Comparison of ENCODE assay signal across 21 cellular contexts in the genomic region with DNA sequence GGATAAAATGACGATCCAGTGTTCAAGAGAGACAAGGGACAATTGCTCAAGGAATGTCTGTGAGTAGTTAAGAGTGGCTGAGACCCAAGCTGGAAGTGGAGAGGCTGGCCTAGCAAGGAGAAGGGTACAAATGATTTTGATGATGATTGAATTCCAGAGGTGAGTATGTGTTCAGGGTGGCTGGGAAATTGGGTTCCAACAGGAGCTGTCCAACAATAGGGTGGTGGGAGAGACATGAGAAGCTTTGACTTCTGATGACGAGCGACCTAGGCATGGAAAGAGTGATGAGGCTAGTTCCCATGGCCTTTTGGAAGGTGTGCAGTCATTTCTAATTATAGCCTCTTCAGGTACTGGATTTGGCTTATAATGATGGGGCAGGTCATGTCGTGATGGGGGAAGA. TPM values are rescaled to one million over a fixed set of nuclear protein-coding genes. Genes with fewer than 3 reads are reported as not detected.
DNase-seq lines count a peak whose midpoint lies in the region; TF ChIP-seq lines count a peak whose summit lies in the region.
"Had no signal": no experiment of that assay in that cellular context is flagged by ENCODE, and none has a peak within 500 bp of the region (broad histone marks: within the 10 kb centered on the region; RNA-seq: fewer than 3 reads in every experiment).

No MANE protein-coding gene starts in this region.

- no peak overlapping the region for H3K27ac ChIP-seq in HEK293 (ENCODE audit: extremely low read depth, low read depth, low read length)
- H3K27ac ChIP-seq: BLaER1 had no signal

- H3K4me3 ChIP-seq in HEK293 (ENCODE audit: low read depth, low read length) = no peak overlapping the region
- H3K4me3 ChIP-seq: BLaER1, GM12878 had no signal

- TF ChIP-seq CTCF in HEK293 (tag by site-specific recombination; IDR thresholded peaks at IDR 0.05) = no peak

- no peaks in the 10 kb centered on the region for H3K36me3 ChIP-seq in HEK293 (ENCODE audit: control insufficient read depth in 2 of 2, insufficient read depth in 1 of 2, low read length in 2 of 2)
- H3K36me3 ChIP-seq: BE2C, BLaER1 had no signal

- peaks cover 19% of the 10 kb centered on the region for H3K4me1 ChIP-seq in HEK293 (ENCODE audit: control insufficient read depth, insufficient read depth, low read length)
- H3K4me1 ChIP-seq: BLaER1 had no signal

- peak; percentile 2 for DNase-seq in Daoy (ENCODE audit: low read depth)
- peak; percentile 11 for DNase-seq in astrocyte of the hippocampus (ENCODE audit: low read depth, low spot score)
- no peak for DNase-seq in NCI-H1417 (lab: John Stamatoyannopoulos, UW)
- DNase-seq in NCI-H1694 treated with DMSO at 0.1 percent for 48 hours (lab: John Stamatoyannopoulos, UW) = no peak
- DNase-seq: 8988T; ACHN; BE2C; C1 segment of cervical spinal cord; CD4-positive, alpha-beta memory T cell; CD4-positive, CD25-positive, alpha-beta regulatory T cell; CD8-positive, alpha-beta memory T cell; COR-L47; DMS 273 treated with DMSO at 0.1 percent for 48 hours; DMS153; DMS53; DMS79; DND-41; GDM1 had no signal

- CTCF ChIA-PET in HEK293 (lab: Yijun Ruan, JAX) = interaction anchor here (1.4 kb wide), 1 partner anchor 14 kb away, joined by 3 read pairs; no protein-coding TSS in a partner anchor

- POLR2A ChIA-PET in HEK293 (lab: Yijun Ruan, JAX) = no interaction called here

- no peaks in the 10 kb centered on the region for H3K9me3 ChIP-seq in HEK293 (ENCODE audit: control insufficient read depth, insufficient read depth, low read depth, low read length)
- H3K9me3 ChIP-seq: BE2C, BLaER1 had no signal

TF ChIP-seq in HEK293, 187 proteins besides CTCF, POLR2A, EP300 and RAD21:
- TF ChIP-seq ZNF248 (tag by site-specific recombination; IDR thresholded peaks at IDR 0.05) (no peak), ZNF548 (tag by site-specific recombination; IDR thresholded peaks at IDR 0.05) (no peak)
- TF ChIP-seq, protein P1, sequence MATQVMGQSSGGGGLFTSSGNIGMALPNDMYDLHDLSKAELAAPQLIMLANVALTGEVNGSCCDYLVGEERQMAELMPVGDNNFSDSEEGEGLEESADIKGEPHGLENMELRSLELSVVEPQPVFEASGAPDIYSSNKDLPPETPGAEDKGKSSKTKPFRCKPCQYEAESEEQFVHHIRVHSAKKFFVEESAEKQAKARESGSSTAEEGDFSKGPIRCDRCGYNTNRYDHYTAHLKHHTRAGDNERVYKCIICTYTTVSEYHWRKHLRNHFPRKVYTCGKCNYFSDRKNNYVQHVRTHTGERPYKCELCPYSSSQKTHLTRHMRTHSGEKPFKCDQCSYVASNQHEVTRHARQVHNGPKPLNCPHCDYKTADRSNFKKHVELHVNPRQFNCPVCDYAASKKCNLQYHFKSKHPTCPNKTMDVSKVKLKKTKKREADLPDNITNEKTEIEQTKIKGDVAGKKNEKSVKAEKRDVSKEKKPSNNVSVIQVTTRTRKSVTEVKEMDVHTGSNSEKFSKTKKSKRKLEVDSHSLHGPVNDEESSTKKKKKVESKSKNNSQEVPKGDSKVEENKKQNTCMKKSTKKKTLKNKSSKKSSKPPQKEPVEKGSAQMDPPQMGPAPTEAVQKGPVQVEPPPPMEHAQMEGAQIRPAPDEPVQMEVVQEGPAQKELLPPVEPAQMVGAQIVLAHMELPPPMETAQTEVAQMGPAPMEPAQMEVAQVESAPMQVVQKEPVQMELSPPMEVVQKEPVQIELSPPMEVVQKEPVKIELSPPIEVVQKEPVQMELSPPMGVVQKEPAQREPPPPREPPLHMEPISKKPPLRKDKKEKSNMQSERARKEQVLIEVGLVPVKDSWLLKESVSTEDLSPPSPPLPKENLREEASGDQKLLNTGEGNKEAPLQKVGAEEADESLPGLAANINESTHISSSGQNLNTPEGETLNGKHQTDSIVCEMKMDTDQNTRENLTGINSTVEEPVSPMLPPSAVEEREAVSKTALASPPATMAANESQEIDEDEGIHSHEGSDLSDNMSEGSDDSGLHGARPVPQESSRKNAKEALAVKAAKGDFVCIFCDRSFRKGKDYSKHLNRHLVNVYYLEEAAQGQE (tag by site-specific recombination; IDR thresholded peaks at IDR 0.05) = peak; percentile 87

RNA-seq across cellular contexts. Expression of a gene that starts 29.1 kb away (rescaled TPM):
- total RNA-seq in Daoy (2014; rRNA removed; shearing (Covaris generic)) = 7.0 and 8.9 TPM in 2 replicates
- total RNA-seq: CD4-positive, alpha-beta memory T cell; CD4-positive, CD25-positive, alpha-beta regulatory T cell; CD8-positive, alpha-beta memory T cell; GM12878 had no signal

RNA-seq across cellular contexts. Expression of a gene that starts 54.1 kb away (rescaled TPM):
- total RNA-seq in Daoy (2014; rRNA removed; shearing (Covaris generic)) = 0.17 and 0.24 TPM in 2 replicates
- total RNA-seq: CD4-positive, alpha-beta memory T cell; CD4-positive, CD25-positive, alpha-beta regulatory T cell; CD8-positive, alpha-beta memory T cell; GM12878 had no signal

Comparison
In these comparisons a context has a peak if more than half of its experiments do, and no peak if none do; other contexts are left out.
1. DNase-seq: peak in Daoy (single experiment) and astrocyte of the hippocampus (single experiment); none in NCI-H1417 (0 of 3) and NCI-H1694 treated with DMSO at 0.1 percent for 48 hours (single experiment).